ENCODE assay signal across 23 cellular contexts in the genomic region with DNA sequence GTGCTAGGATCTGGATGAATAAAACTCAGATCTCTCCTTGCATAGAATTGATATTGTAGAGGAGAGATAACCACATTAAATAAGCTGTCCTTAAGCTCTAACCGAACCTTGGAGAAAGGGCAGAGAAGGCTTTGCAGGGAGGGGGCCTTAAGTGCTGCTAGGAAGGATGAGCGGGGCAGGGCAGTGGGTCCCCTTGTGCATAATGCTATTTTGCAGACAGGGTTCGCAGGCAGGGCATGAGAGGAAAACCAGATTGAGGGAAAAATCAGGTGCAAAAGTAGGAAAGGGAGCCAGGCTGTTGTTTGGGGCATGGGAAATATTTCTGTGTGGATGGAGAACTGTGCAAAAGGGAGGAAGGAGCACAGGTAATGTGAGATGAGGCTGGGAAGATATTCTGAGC.
"Had no signal": no experiment of that assay in that cellular context is flagged by ENCODE, and none has a peak within 500 bp of the region (broad histone marks: within the 10 kb centered on the region; RNA-seq: fewer than 3 reads in every experiment).

No MANE protein-coding gene starts in this region.

- H3K36me3 Mint-ChIP-seq: memory B cell; mesothelial cell of epicardium; natural killer cell; stimulated activated naive B cell treated with anti-CD40 and anti-IgM and Interleukin-4, amounts not matched to agents 10 μg/mL and 1 μg/mL and 100 μg/mL, for 72 hours; type B pancreatic cell had no signal

- H3K27me3 Mint-ChIP-seq: dendritic cell treated with granulocyte-macrophage colony-stimulating factor and Interleukin-4, amounts not matched to agents 40 ng/mL and 50 ng/mL, for 4 days; effector memory CD8-positive, alpha-beta T cell; memory B cell; stimulated activated naive B cell treated with anti-CD40 and anti-IgM and Interleukin-4, amounts not matched to agents 10 μg/mL and 1 μg/mL and 100 μg/mL, for 72 hours had no signal

- H3K4me3 ChIP-seq: esophagus muscularis mucosa, gastrocnemius medialis, heart right ventricle, prostate gland, right lobe of liver, spleen, suprapubic skin, thyroid gland had no signal

- ATAC-seq: effector memory CD8-positive, alpha-beta T cell; gastrocnemius medialis; left lobe of liver; natural killer cell; right lobe of liver; stimulated activated naive B cell treated with anti-CD40 and anti-IgM and Interleukin-4, amounts not matched to agents 10 μg/mL and 1 μg/mL and 100 μg/mL, for 72 hours had no signal

- H3K27ac Mint-ChIP-seq: dendritic cell treated with granulocyte-macrophage colony-stimulating factor and Interleukin-4, amounts not matched to agents 40 ng/mL and 50 ng/mL, for 4 days; memory B cell; mesothelial cell of epicardium; stimulated activated naive B cell treated with anti-CD40 and anti-IgM and Interleukin-4, amounts not matched to agents 10 μg/mL and 1 μg/mL and 100 μg/mL, for 72 hours; type B pancreatic cell had no signal

- H3K9me3 Mint-ChIP-seq: dendritic cell treated with granulocyte-macrophage colony-stimulating factor and Interleukin-4, amounts not matched to agents 40 ng/mL and 50 ng/mL, for 4 days; effector memory CD8-positive, alpha-beta T cell; memory B cell; natural killer cell; stimulated activated naive B cell treated with anti-CD40 and anti-IgM and Interleukin-4, amounts not matched to agents 10 μg/mL and 1 μg/mL and 100 μg/mL, for 72 hours; type B pancreatic cell had no signal

- H3K4me1 ChIP-seq: gastrocnemius medialis, parathyroid adenoma, prostate gland, right lobe of liver, suprapubic skin, thyroid gland had no signal

- DNase-seq: effector memory CD8-positive, alpha-beta T cell; gastrocnemius medialis; heart right ventricle; hypothalamus; islet precursor cell; natural killer cell; retina; right lobe of liver; spleen; stimulated activated CD4-positive, alpha-beta T cell treated with anti-CD3 and anti-CD28 coated beads, Interleukin-15, amount 100 ng/mL, for 24 hours; stimulated activated CD4-positive, alpha-beta T cell treated with anti-CD3 and anti-CD28 coated beads, Interleukin-1b, Interleukin-23, amount 100 ng/mL, for 48 hours; stimulated activated CD4-positive, alpha-beta T cell treated with anti-CD3 and anti-CD28 coated beads, Interleukin-4, amount 100 ng/mL, for 24 hours; stimulated activated naive B cell treated with anti-CD40 and anti-IgM and Interleukin-4, amounts not matched to agents 10 μg/mL and 1 μg/mL and 100 μg/mL, for 72 hours; thyroid gland had no signal

- H3K36me3 ChIP-seq: esophagus muscularis mucosa, gastrocnemius medialis, heart right ventricle, prostate gland, right lobe of liver, spleen, suprapubic skin, thyroid gland had no signal

- H3K27me3 ChIP-seq: esophagus muscularis mucosa, gastrocnemius medialis, heart right ventricle, right lobe of liver, spleen, suprapubic skin, thyroid gland had no signal

- H3K4me3 Mint-ChIP-seq: dendritic cell treated with granulocyte-macrophage colony-stimulating factor and Interleukin-4, amounts not matched to agents 40 ng/mL and 50 ng/mL, for 4 days; effector memory CD8-positive, alpha-beta T cell; memory B cell; mesothelial cell of epicardium; natural killer cell; stimulated activated naive B cell treated with anti-CD40 and anti-IgM and Interleukin-4, amounts not matched to agents 10 μg/mL and 1 μg/mL and 100 μg/mL, for 72 hours; type B pancreatic cell had no signal

- H3K9me3 ChIP-seq: esophagus muscularis mucosa, gastrocnemius medialis, heart right ventricle, prostate gland, right lobe of liver, spleen, suprapubic skin, thyroid gland had no signal
